Comparison of ENCODE assay signal across 23 cellular contexts in the genomic region with DNA sequence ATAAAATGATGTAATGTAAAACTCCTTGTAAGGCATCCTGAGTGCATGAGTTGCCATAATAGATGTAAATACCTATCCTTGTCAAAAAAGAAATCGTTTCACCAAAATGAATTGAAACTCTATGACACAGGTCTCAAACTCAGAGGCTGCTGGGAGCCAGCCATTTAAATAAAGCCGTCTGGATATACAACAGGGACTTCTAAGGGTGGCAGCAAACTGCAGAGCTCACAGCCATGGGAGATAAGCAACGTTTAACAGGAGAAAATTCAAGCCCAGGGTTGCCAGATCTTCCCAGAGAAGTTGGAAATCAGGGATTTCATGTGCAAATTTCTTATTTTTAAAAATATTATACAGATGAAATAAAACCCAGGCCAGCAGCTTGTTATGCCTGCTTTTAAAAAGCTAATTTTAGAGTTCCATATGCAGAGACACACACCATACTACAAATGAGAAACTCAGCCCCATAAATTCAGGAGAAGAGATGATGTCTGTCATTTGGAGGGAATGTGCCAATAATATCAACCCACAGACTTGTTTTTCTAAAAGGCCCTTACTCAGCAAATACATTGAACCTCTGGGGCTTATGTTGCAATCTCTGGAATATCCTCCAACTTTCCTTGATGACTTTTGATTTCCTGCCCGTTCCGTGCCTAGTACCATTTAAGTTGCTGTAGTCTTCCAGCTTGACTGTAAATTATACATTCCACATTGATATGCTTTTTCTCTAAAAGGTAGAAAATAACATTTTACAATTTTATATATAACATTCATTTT.
DNase-seq lines count a peak whose midpoint lies in the region; ATAC-seq, FAIRE-seq and TF ChIP-seq lines count a peak whose summit lies in the region.
"Had no signal": no experiment of that assay in that cellular context is flagged by ENCODE, and none has a peak within 500 bp of the region (broad histone marks: within the 10 kb centered on the region; RNA-seq: fewer than 3 reads in every experiment).

No MANE protein-coding gene starts in this region.

- H3K27ac Mint-ChIP-seq in MCF 10A (ENCODE audit: low read depth, unreplicated experiment), result no peak overlapping the region
- H3K27ac Mint-ChIP-seq: activated naive CD8-positive, alpha-beta T cell; CD4-positive, CD25-positive, alpha-beta regulatory T cell; IgD-negative memory B cell; memory B cell; naive thymus-derived CD4-positive, alpha-beta T cell had no signal

- no peaks in the 10 kb centered on the region for H4K20me1 ChIP-seq in keratinocyte (ENCODE audit: control insufficient read depth, extremely low read depth, insufficient read depth, low read length)

- dilution Hi-C loops in keratinocyte (cut with MboI; ENCODE audit: extremely low pct_ligation_motif_present, low sequenced_read_pairs), result no loop called here

- H3K36me3 Mint-ChIP-seq in MCF 10A (ENCODE audit: insufficient read depth, unreplicated experiment), result no peaks in the 10 kb centered on the region
- H3K36me3 Mint-ChIP-seq: activated naive CD8-positive, alpha-beta T cell; CD4-positive, CD25-positive, alpha-beta regulatory T cell; IgD-negative memory B cell; memory B cell; naive thymus-derived CD4-positive, alpha-beta T cell had no signal

- H3K4me1 Mint-ChIP-seq in MCF 10A (ENCODE audit: insufficient read depth, unreplicated experiment), result peaks cover 33% of the 10 kb centered on the region
- H3K4me1 Mint-ChIP-seq: IgD-negative memory B cell, memory B cell had no signal

- no peaks in the 10 kb centered on the region for H3K9me1 ChIP-seq in keratinocyte (ENCODE audit: control insufficient read depth, extremely low read depth, insufficient read depth, low read length)

- H3K4me3 Mint-ChIP-seq in MCF 10A (ENCODE audit: unreplicated experiment), result no peak overlapping the region
- H3K4me3 Mint-ChIP-seq: activated naive CD8-positive, alpha-beta T cell; CD4-positive, CD25-positive, alpha-beta regulatory T cell; IgD-negative memory B cell; memory B cell; naive thymus-derived CD4-positive, alpha-beta T cell had no signal

- H3K4me1 ChIP-seq in breast epithelium (no peaks in the 10 kb centered on the region), keratinocyte (ENCODE audit: control insufficient read depth, extremely low read depth, insufficient read depth, low read length) (peaks cover 16% of the 10 kb centered on the region)
- H3K4me1 ChIP-seq: HAP-1, stomach, upper lobe of right lung had no signal

- CTCF ChIA-PET in MCF 10A (lab: Yijun Ruan, JAX), result interaction anchor here (0.6 to 2.6 kb wide), 5 partner anchors 9 to 353 kb away, joined by 3 to 14 read pairs (median 4); no protein-coding TSS in a partner anchor

- DNase-seq in MCF 10A (ENCODE audit: unreplicated experiment) (peak; percentile 83), breast epithelium (ENCODE audit: low spot score in 2 of 2) (no peak), choroid plexus epithelial cell (ENCODE audit: low read depth) (peak; percentile 76), keratinocyte (ENCODE audit: low read depth, low spot score) (no peak), stromal cell of bone marrow (ENCODE audit: low read depth) (peak; percentile 93), DMS53 (lab: John Stamatoyannopoulos, UW) (no peak)
- no peak for DNase-seq in activated effector memory CD4-positive, alpha-beta T cell treated with Interleukin-2 at 50 U/mL for 16 hours
- DNase-seq: activated CD4-positive, alpha-beta T cell treated with anti-CD3 and anti-CD28 coated beads for 1 hour; heart right ventricle; naive thymus-derived CD4-positive, alpha-beta T cell; stimulated activated CD4-positive, alpha-beta T cell treated with anti-CD3 and anti-CD28 coated beads, Interleukin-4, amount 100 ng/mL, for 24 hours; stomach; T1000; upper lobe of right lung had no signal

- BruUV-seq in MCF 10A (replicated peaks; lab: Mats Ljungman, UMichigan), result no TSS peak

- H3K27ac ChIP-seq in breast epithelium (no peak overlapping the region), keratinocyte (ENCODE audit: control insufficient read depth, insufficient read depth, low read length) (no peak overlapping the region)
- H3K27ac ChIP-seq: 22Rv1, cardiac muscle cell, stomach, upper lobe of right lung had no signal

- intact Hi-C loops in MCF 10A (cut with micrococcal nuclease) (no loop called here), breast epithelium (cut with DNase I; ENCODE audit: low total_unique reads) (no loop called here)

- H3K36me3 ChIP-seq in breast epithelium (no peaks in the 10 kb centered on the region), keratinocyte (ENCODE audit: control insufficient read depth in 2 of 2, extremely low read depth in 1 of 2, insufficient read depth in 2 of 2, low read length in 2 of 2) (no peaks in the 10 kb centered on the region)
- H3K36me3 ChIP-seq: cardiac muscle cell, HAP-1, heart right ventricle, stomach, upper lobe of right lung had no signal

- no peaks in the 10 kb centered on the region for H3K79me2 ChIP-seq in keratinocyte (ENCODE audit: control insufficient read depth, insufficient read depth, low read length)

- H3K9me3 Mint-ChIP-seq in MCF 10A (ENCODE audit: unreplicated experiment), result no peaks in the 10 kb centered on the region
- H3K9me3 Mint-ChIP-seq: CD4-positive, CD25-positive, alpha-beta regulatory T cell; memory B cell; naive thymus-derived CD4-positive, alpha-beta T cell had no signal

- POLR2A ChIA-PET in MCF 10A (lab: Yijun Ruan, JAX), result interaction anchor here (0.6 to 1.5 kb wide), 9 partner anchors 10 to 719 kb away, joined by 3 to 13 read pairs (median 3); no protein-coding TSS in a partner anchor

- no peak overlapping the region for H3K4me2 ChIP-seq in keratinocyte (ENCODE audit: control insufficient read depth, extremely low read depth, insufficient read depth, low read depth, low read length)

- H3K4me3 ChIP-seq in breast epithelium (no peak overlapping the region), choroid plexus epithelial cell (ENCODE audit: low read depth, low read length) (no peak overlapping the region), keratinocyte (ENCODE audit: control insufficient read depth in 2 of 3, extremely low read depth in 1 of 3, insufficient read depth in 2 of 3, low read depth in 1 of 3, low read length in 3 of 3) (no peak overlapping the region)
- H3K4me3 ChIP-seq: cardiac muscle cell, HAP-1, heart right ventricle, stomach, upper lobe of right lung had no signal

- no peak for FAIRE-seq in keratinocyte (lab: Jason Lieb, UNC)
- FAIRE-seq: GM12892 had no signal

- no peak for ATAC-seq in GM21447 (IDR thresholded peaks at IDR 0.05; ENCODE audit: unreplicated experiment)
- ATAC-seq: naive thymus-derived CD4-positive, alpha-beta T cell had no signal

- H3K27me3 ChIP-seq in breast epithelium (no peaks in the 10 kb centered on the region), keratinocyte (ENCODE audit: control insufficient read depth, extremely low read depth, insufficient read depth, low read length) (no peaks in the 10 kb centered on the region)
- H3K27me3 ChIP-seq: cardiac muscle cell, heart right ventricle, stomach, upper lobe of right lung had no signal

- H3K9ac ChIP-seq in keratinocyte (ENCODE audit: control insufficient read depth, extremely low read depth, insufficient read depth, low read length), result no peak overlapping the region

- H3K9me3 ChIP-seq in breast epithelium (no peaks in the 10 kb centered on the region), keratinocyte (ENCODE audit: control insufficient read depth, low read depth, low read length) (no peaks in the 10 kb centered on the region)
- H3K9me3 ChIP-seq: HAP-1, heart right ventricle, stomach, upper lobe of right lung had no signal

- no peaks in the 10 kb centered on the region for H3K27me3 Mint-ChIP-seq in MCF 10A (ENCODE audit: insufficient read depth, unreplicated experiment)
- H3K27me3 Mint-ChIP-seq: activated naive CD8-positive, alpha-beta T cell had no signal

- TF ChIP-seq POLR2A in breast epithelium (IDR thresholded peaks at IDR 0.05), result no peak

- peak overlapping the region; percentile 3 for H2AFZ ChIP-seq in keratinocyte (ENCODE audit: control insufficient read depth, low read length)

- TF ChIP-seq CTCF in MCF 10A (IDR thresholded peaks at IDR 0.05; ENCODE audit: unreplicated experiment) (no peak), breast epithelium (IDR thresholded peaks at IDR 0.05) (no peak), choroid plexus epithelial cell (conservative IDR thresholded peaks at IDR 0.05; ENCODE audit: low read depth, low read length) (no peak), keratinocyte (optimal IDR thresholded peaks at IDR 0.05 in 1 of 3, IDR thresholded peaks at IDR 0.05 in 1 of 3, conservative IDR thresholded peaks at IDR 0.05 in 1 of 3; ENCODE audit: extremely low read depth in 1 of 3, insufficient read depth in 2 of 3, low read length in 3 of 3) (no peak)

Comparison
In these comparisons a context has a peak if more than half of its experiments do, and no peak if none do; other contexts are left out.
1. DNase-seq: peak in MCF 10A (single experiment), choroid plexus epithelial cell (single experiment) and stromal cell of bone marrow (single experiment); none in breast epithelium (0 of 2), keratinocyte (single experiment), DMS53 (single experiment) and activated effector memory CD4-positive, alpha-beta T cell treated with Interleukin-2 at 50 U/mL for 16 hours (single experiment).